In the genomic region with DNA sequence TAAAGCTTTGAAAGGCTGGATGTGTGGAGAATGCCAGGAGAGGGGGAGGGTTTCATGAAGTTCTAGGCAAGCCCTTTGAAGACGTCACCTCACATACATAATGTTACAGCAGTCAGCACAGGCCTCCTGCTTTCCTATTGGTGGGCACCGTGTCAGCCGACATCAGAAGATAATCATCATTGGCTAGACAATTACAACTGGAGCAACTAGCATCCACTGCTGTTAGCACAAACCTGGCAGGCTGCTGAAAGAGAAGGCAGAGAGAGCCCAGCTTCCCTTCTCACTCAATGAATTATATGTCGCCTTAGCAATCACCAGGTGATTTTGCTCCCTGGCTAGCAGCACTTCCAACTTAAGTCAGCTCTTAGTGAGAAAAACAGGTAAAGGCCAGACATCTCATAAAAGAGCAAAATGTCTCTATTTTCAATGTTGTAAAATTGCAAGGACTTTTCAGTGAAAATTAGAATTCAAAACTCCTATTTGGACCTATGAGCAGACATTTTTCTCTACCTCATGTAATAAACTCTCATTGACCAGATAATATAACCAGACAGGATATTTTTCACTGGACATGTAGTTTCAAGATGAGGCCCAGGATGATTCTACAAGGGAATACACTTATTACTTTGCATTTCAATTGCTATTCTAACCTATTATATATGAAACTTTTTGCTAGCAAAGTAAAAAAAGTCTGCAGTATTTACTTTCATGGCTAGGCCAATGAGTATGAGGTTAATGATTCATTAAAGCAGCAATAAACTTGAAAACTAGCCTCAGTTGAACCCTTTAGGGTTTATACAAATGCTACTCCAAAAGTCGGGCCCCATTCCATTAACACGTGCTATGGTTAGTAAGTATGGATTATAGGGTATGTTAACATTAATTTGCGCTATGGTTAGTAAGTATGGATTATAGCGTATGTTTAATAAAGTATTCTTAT, we compare ENCODE assay signal across 1 cellular context.
A peak's percentile ranks its signal among the peaks of the same experiment; 100 is the strongest.
TF ChIP-seq lines count a peak whose summit lies in the region.

No MANE protein-coding gene starts in this region.

TF ChIP-seq in HepG2, 621 proteins besides CTCF, POLR2A, EP300 and RAD21 (continued from another document and continues in another):
- TF ChIP-seq PAWR (CRISPR knock-in tag; IDR thresholded peaks at IDR 0.05; ENCODE audit: borderline replicate concordance) (no peak), ZNF451 (CRISPR knock-in tag; IDR thresholded peaks at IDR 0.05) (no peak), ZNF737 (CRISPR knock-in tag; IDR thresholded peaks at IDR 0.05; ENCODE audit: borderline replicate concordance) (no peak), ZNF510 (CRISPR knock-in tag; IDR thresholded peaks at IDR 0.05; ENCODE audit: low read depth) (no peak), JARID2 (CRISPR knock-in tag; IDR thresholded peaks at IDR 0.05; ENCODE audit: insufficient replicate concordance) (no peak), ZSCAN25 (CRISPR knock-in tag; IDR thresholded peaks at IDR 0.05) (no peak), MED1 (CRISPR knock-in tag; IDR thresholded peaks at IDR 0.05) (peak; percentile 56; the same call in 1 of the 2 replicates), NFYB (CRISPR knock-in tag; IDR thresholded peaks at IDR 0.05) (peak; percentile 81), ESRRA (CRISPR knock-in tag; IDR thresholded peaks at IDR 0.05; ENCODE audit: low read depth) (no peak), YY1 (IDR thresholded peaks at IDR 0.05; ENCODE audit: insufficient read depth, insufficient replicate concordance, low read depth, low read length) (no peak), JUN (CRISPR knock-in tag; IDR thresholded peaks at IDR 0.05) (0 out of 2 replicates have a peak, but pooled peaks have one; percentile 47), NFE2 (CRISPR knock-in tag; IDR thresholded peaks at IDR 0.05) (no peak), IKZF5 (CRISPR knock-in tag; IDR thresholded peaks at IDR 0.05) (no peak), JUNB (CRISPR knock-in tag; IDR thresholded peaks at IDR 0.05; ENCODE audit: borderline replicate concordance) (no peak), NCOA2 (CRISPR knock-in tag; IDR thresholded peaks at IDR 0.05) (peak; percentile 33; the same call in 1 of the 2 replicates), SMAD9 (CRISPR knock-in tag; IDR thresholded peaks at IDR 0.05) (no peak), PRDM10 (CRISPR knock-in tag; IDR thresholded peaks at IDR 0.05; ENCODE audit: low read depth) (no peak), XBP1 (CRISPR knock-in tag; IDR thresholded peaks at IDR 0.05) (no peak), KAT8 (CRISPR knock-in tag; IDR thresholded peaks at IDR 0.05) (peak; percentile 65; the same call in 1 of the 2 replicates), SOX6 (IDR thresholded peaks at IDR 0.05) (no peak), SOX6 (CRISPR knock-in tag; IDR thresholded peaks at IDR 0.05) (no peak), ZNF598 (CRISPR knock-in tag; IDR thresholded peaks at IDR 0.05; ENCODE audit: borderline replicate concordance) (no peak; the same call in 1 of the 2 replicates), ZNF333 (CRISPR knock-in tag; IDR thresholded peaks at IDR 0.05; ENCODE audit: borderline replicate concordance) (no peak), ZBTB25 (CRISPR knock-in tag; IDR thresholded peaks at IDR 0.05) (no peak), TFDP1 (CRISPR knock-in tag; IDR thresholded peaks at IDR 0.05; ENCODE audit: borderline replicate concordance) (no peak), ZNF720 (CRISPR knock-in tag; IDR thresholded peaks at IDR 0.05) (no peak), LCORL (IDR thresholded peaks at IDR 0.05) (no peak), LCORL (CRISPR knock-in tag; IDR thresholded peaks at IDR 0.05) (0 out of 2 replicates have a peak, but pooled peaks have one; percentile 32), CBX2 (IDR thresholded peaks at IDR 0.05; ENCODE audit: low read depth, low read length) (no peak), CBX2 (CRISPR knock-in tag; IDR thresholded peaks at IDR 0.05; ENCODE audit: low read depth) (no peak), IRF9 (CRISPR knock-in tag; IDR thresholded peaks at IDR 0.05; ENCODE audit: borderline replicate concordance) (no peak), ZNF839 (CRISPR knock-in tag; IDR thresholded peaks at IDR 0.05; ENCODE audit: borderline replicate concordance) (no peak), MEIS1 (CRISPR knock-in tag; IDR thresholded peaks at IDR 0.05; ENCODE audit: borderline replicate concordance) (peak; percentile 47; the same call in 1 of the 2 replicates), ZNF501 (CRISPR knock-in tag; IDR thresholded peaks at IDR 0.05) (no peak), ZNF670 (CRISPR knock-in tag; IDR thresholded peaks at IDR 0.05; ENCODE audit: borderline replicate concordance) (no peak)
- TF ChIP-seq, protein P1, sequence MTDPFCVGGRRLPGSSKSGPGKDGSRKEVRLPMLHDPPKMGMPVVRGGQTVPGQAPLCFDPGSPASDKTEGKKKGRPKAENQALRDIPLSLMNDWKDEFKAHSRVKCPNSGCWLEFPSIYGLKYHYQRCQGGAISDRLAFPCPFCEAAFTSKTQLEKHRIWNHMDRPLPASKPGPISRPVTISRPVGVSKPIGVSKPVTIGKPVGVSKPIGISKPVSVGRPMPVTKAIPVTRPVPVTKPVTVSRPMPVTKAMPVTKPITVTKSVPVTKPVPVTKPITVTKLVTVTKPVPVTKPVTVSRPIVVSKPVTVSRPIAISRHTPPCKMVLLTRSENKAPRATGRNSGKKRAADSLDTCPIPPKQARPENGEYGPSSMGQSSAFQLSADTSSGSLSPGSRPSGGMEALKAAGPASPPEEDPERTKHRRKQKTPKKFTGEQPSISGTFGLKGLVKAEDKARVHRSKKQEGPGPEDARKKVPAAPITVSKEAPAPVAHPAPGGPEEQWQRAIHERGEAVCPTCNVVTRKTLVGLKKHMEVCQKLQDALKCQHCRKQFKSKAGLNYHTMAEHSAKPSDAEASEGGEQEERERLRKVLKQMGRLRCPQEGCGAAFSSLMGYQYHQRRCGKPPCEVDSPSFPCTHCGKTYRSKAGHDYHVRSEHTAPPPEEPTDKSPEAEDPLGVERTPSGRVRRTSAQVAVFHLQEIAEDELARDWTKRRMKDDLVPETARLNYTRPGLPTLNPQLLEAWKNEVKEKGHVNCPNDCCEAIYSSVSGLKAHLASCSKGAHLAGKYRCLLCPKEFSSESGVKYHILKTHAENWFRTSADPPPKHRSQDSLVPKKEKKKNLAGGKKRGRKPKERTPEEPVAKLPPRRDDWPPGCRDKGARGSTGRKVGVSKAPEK (CRISPR knock-in tag; IDR thresholded peaks at IDR 0.05; ENCODE audit: borderline replicate concordance), result no peak
- TF ChIP-seq, protein P2, sequence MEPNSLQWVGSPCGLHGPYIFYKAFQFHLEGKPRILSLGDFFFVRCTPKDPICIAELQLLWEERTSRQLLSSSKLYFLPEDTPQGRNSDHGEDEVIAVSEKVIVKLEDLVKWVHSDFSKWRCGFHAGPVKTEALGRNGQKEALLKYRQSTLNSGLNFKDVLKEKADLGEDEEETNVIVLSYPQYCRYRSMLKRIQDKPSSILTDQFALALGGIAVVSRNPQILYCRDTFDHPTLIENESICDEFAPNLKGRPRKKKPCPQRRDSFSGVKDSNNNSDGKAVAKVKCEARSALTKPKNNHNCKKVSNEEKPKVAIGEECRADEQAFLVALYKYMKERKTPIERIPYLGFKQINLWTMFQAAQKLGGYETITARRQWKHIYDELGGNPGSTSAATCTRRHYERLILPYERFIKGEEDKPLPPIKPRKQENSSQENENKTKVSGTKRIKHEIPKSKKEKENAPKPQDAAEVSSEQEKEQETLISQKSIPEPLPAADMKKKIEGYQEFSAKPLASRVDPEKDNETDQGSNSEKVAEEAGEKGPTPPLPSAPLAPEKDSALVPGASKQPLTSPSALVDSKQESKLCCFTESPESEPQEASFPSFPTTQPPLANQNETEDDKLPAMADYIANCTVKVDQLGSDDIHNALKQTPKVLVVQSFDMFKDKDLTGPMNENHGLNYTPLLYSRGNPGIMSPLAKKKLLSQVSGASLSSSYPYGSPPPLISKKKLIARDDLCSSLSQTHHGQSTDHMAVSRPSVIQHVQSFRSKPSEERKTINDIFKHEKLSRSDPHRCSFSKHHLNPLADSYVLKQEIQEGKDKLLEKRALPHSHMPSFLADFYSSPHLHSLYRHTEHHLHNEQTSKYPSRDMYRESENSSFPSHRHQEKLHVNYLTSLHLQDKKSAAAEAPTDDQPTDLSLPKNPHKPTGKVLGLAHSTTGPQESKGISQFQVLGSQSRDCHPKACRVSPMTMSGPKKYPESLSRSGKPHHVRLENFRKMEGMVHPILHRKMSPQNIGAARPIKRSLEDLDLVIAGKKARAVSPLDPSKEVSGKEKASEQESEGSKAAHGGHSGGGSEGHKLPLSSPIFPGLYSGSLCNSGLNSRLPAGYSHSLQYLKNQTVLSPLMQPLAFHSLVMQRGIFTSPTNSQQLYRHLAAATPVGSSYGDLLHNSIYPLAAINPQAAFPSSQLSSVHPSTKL (CRISPR knock-in tag; IDR thresholded peaks at IDR 0.05), result peak; percentile 8; the same call in 1 of the 2 replicates
- TF ChIP-seq, protein P3, sequence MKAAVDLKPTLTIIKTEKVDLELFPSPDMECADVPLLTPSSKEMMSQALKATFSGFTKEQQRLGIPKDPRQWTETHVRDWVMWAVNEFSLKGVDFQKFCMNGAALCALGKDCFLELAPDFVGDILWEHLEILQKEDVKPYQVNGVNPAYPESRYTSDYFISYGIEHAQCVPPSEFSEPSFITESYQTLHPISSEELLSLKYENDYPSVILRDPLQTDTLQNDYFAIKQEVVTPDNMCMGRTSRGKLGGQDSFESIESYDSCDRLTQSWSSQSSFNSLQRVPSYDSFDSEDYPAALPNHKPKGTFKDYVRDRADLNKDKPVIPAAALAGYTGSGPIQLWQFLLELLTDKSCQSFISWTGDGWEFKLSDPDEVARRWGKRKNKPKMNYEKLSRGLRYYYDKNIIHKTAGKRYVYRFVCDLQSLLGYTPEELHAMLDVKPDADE (CRISPR knock-in tag; IDR thresholded peaks at IDR 0.05), result no peak
- TF ChIP-seq, protein P4, sequence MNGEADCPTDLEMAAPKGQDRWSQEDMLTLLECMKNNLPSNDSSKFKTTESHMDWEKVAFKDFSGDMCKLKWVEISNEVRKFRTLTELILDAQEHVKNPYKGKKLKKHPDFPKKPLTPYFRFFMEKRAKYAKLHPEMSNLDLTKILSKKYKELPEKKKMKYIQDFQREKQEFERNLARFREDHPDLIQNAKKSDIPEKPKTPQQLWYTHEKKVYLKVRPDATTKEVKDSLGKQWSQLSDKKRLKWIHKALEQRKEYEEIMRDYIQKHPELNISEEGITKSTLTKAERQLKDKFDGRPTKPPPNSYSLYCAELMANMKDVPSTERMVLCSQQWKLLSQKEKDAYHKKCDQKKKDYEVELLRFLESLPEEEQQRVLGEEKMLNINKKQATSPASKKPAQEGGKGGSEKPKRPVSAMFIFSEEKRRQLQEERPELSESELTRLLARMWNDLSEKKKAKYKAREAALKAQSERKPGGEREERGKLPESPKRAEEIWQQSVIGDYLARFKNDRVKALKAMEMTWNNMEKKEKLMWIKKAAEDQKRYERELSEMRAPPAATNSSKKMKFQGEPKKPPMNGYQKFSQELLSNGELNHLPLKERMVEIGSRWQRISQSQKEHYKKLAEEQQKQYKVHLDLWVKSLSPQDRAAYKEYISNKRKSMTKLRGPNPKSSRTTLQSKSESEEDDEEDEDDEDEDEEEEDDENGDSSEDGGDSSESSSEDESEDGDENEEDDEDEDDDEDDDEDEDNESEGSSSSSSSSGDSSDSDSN (CRISPR knock-in tag; IDR thresholded peaks at IDR 0.05), result no peak
